9 cellular contexts compared by ENCODE assay signal in the genomic region with DNA sequence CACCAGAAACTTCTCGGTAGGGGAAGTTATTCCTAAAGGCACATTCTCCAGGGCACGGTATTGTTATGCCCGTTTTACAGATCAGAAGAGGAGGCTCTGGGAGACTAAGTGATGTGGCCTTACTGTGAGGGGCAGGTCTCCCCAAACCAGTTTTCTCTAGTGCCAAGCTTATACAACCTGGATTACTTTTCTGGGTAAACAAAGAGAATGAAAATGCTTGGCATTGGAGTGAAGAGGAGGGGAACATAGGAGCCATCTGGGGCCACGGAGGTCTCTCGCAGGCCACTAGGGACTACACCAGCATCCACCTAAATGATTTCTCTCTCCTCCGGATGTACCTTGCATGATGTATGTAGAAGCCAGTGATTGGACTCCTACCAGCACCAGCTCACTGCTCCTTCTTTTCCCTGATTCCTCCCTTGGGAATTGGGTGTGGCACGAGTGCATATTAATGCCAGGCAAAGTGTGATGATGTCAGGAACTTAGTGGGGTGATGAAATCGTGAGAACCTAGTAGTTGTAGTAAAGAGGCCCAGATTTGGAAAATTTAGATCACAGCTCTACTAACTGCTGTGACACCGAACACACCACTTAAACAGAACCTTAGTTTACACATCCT. TPM values are rescaled to one million over a fixed set of nuclear protein-coding genes. Genes with fewer than 3 reads are reported as not detected.
DNase-seq lines count a peak whose midpoint lies in the region; ATAC-seq, FAIRE-seq and TF ChIP-seq lines count a peak whose summit lies in the region.
"Had no signal": no experiment of that assay in that cellular context is flagged by ENCODE, and none has a peak within 500 bp of the region (broad histone marks: within the 10 kb centered on the region; RNA-seq: fewer than 3 reads in every experiment).

No MANE protein-coding gene starts in this region.

- H3K4me3 ChIP-seq in iPS-18a (ENCODE audit: low read length) (no peak overlapping the region), thyroid gland (replicated peaks in 1 of 3) (peak overlapping the region; percentile 34 to 35 (median 34))

- peak; percentile 75 for FAIRE-seq in HTR-8/SVneo (lab: Jason Lieb, UNC)

- H3K4me1 Mint-ChIP-seq in activated T-helper 2 cell treated with anti-CD3 and anti-CD28 coated beads, Interferon-gamma antibody, Interleukin-2, Interleukin-4, amounts not matched to agents 10 μg/mL and 5 μg/mL and 100 μg/mL, durations not matched to agents 14 hours and 24 hours and 36 hours (ENCODE audit: low read depth): peaks cover 3% of the 10 kb centered on the region
- H3K4me1 Mint-ChIP-seq: memory B cell had no signal

- peaks cover 40% of the 10 kb centered on the region for H3K27me3 Mint-ChIP-seq in activated T-helper 2 cell treated with anti-CD3 and anti-CD28 coated beads, Interferon-gamma antibody, Interleukin-2, Interleukin-4, amounts not matched to agents 10 μg/mL and 5 μg/mL and 100 μg/mL, durations not matched to agents 14 hours and 24 hours and 36 hours (ENCODE audit: low read depth)

- H3K9me3 ChIP-seq in iPS-18a (ENCODE audit: control insufficient read depth, low read depth, low read length): no peaks in the 10 kb centered on the region
- H3K9me3 ChIP-seq in thyroid gland: no peaks in the 10 kb centered on the region

- H3K36me3 Mint-ChIP-seq in activated T-helper 2 cell treated with anti-CD3 and anti-CD28 coated beads, Interferon-gamma antibody, Interleukin-2, Interleukin-4, amounts not matched to agents 10 μg/mL and 5 μg/mL and 100 μg/mL, durations not matched to agents 14 hours and 24 hours and 36 hours (ENCODE audit: low read depth): no peaks in the 10 kb centered on the region
- H3K36me3 Mint-ChIP-seq: memory B cell had no signal

- ATAC-seq in GM19324 (IDR thresholded peaks at IDR 0.05; ENCODE audit: low FRiP score, unreplicated experiment): no peak
- ATAC-seq in GM21515 (IDR thresholded peaks at IDR 0.05; ENCODE audit: unreplicated experiment): no peak
- ATAC-seq in GM19452 (IDR thresholded peaks at IDR 0.05; ENCODE audit: unreplicated experiment): no peak

- DNase-seq in COR-L47 (lab: John Stamatoyannopoulos, UW) (peak; percentile 8), HTR-8/SVneo (ENCODE audit: insufficient read length, low spot score) (peak; percentile 24), thyroid gland (peak in 1 of 2 donors; percentile 5)
- DNase-seq in activated T-helper 2 cell treated with anti-CD3 and anti-CD28 coated beads, Interferon-gamma antibody, Interleukin-2, Interleukin-4, amounts not matched to agents 10 μg/mL and 5 μg/mL and 100 μg/mL, durations not matched to agents 14 hours and 24 hours and 36 hours (ENCODE audit: low spot score): no peak

- TF ChIP-seq CTCF in thyroid gland (IDR thresholded peaks at IDR 0.05): no peak

- H3K36me3 ChIP-seq in iPS-18a (ENCODE audit: control insufficient read depth, low read depth, low read length) (peaks cover 21% of the 10 kb centered on the region), thyroid gland (no peaks in the 10 kb centered on the region)

- peak overlapping the region; percentile 74 for H3K27ac ChIP-seq in iPS-18a (ENCODE audit: low read length)
- peak overlapping the region in 2 of 3 donors; percentile 10 to 27 for H3K27ac ChIP-seq in thyroid gland

- intact Hi-C loops in activated T-helper 2 cell treated with anti-CD3 and anti-CD28 coated beads, Interferon-gamma antibody, Interleukin-2, Interleukin-4, amounts not matched to agents 10 μg/mL and 5 μg/mL and 100 μg/mL, durations not matched to agents 14 hours and 24 hours and 36 hours (cut with micrococcal nuclease): no loop called here
- intact Hi-C loops in thyroid gland (cut with DNase I): no loop called here

- peak overlapping the region; percentile 90 for H3K9ac ChIP-seq in iPS-18a (ENCODE audit: low read length)

- TF ChIP-seq POLR2A in thyroid gland (IDR thresholded peaks at IDR 0.05): no peak

- H3K27ac Mint-ChIP-seq in activated T-helper 2 cell treated with anti-CD3 and anti-CD28 coated beads, Interferon-gamma antibody, Interleukin-2, Interleukin-4, amounts not matched to agents 10 μg/mL and 5 μg/mL and 100 μg/mL, durations not matched to agents 14 hours and 24 hours and 36 hours: no peak overlapping the region
- H3K27ac Mint-ChIP-seq: memory B cell had no signal

- H3K27me3 ChIP-seq in iPS-18a (ENCODE audit: control insufficient read depth, insufficient read depth, low read length) (no peaks in the 10 kb centered on the region), thyroid gland (no peaks in the 10 kb centered on the region)

- no peaks in the 10 kb centered on the region for H3K9me3 Mint-ChIP-seq in activated T-helper 2 cell treated with anti-CD3 and anti-CD28 coated beads, Interferon-gamma antibody, Interleukin-2, Interleukin-4, amounts not matched to agents 10 μg/mL and 5 μg/mL and 100 μg/mL, durations not matched to agents 14 hours and 24 hours and 36 hours
- H3K9me3 Mint-ChIP-seq: memory B cell had no signal

- H3K4me3 Mint-ChIP-seq in activated T-helper 2 cell treated with anti-CD3 and anti-CD28 coated beads, Interferon-gamma antibody, Interleukin-2, Interleukin-4, amounts not matched to agents 10 μg/mL and 5 μg/mL and 100 μg/mL, durations not matched to agents 14 hours and 24 hours and 36 hours (ENCODE audit: low read depth): peak overlapping the region; percentile 60
- H3K4me3 Mint-ChIP-seq: memory B cell had no signal

- 30 to 42% methylated on average over 9 of the region's 9 CpGs for WGBS in thyroid gland, 2 donors

- H3K4me1 ChIP-seq in iPS-18a (ENCODE audit: control insufficient read depth, low read depth, low read length) (peaks cover 28% of the 10 kb centered on the region), thyroid gland (peaks cover 17 to 18% of the 10 kb centered on the region in 2 donors)

RNA-seq across cellular contexts. Expression of gene TOM1L1, which starts 0.7 kb away (rescaled TPM):
- total RNA-seq in activated T-helper 2 cell treated with anti-CD3 and anti-CD28 coated beads, Interferon-gamma antibody, Interleukin-2, Interleukin-4, amounts not matched to agents 10 μg/mL and 5 μg/mL and 100 μg/mL, durations not matched to agents 14 hours and 24 hours and 36 hours: 0.80 and 1.2 TPM in 2 replicates
- total RNA-seq in thyroid gland: 100 to 1,000 TPM in 3 of 4 donors, 10 to 100 TPM in 1; 89.6 to 116 (median 109) TPM

Comparison
In these comparisons a context has a peak if more than half of its experiments do, and no peak if none do; other contexts are left out.
1. RNA of gene TOM1L1, which starts 0.7 kb away (total RNA-seq): 89.6 to 116 TPM in thyroid gland; 0.80 to 1.2 TPM in activated T-helper 2 cell treated with anti-CD3 and anti-CD28 coated beads, Interferon-gamma antibody, Interleukin-2, Interleukin-4, amounts not matched to agents 10 μg/mL and 5 μg/mL and 100 μg/mL, durations not matched to agents 14 hours and 24 hours and 36 hours; every median in the first group is over 10 times any median in the second.